Comparison of ENCODE assay signal across 15 cellular contexts in the genomic region with DNA sequence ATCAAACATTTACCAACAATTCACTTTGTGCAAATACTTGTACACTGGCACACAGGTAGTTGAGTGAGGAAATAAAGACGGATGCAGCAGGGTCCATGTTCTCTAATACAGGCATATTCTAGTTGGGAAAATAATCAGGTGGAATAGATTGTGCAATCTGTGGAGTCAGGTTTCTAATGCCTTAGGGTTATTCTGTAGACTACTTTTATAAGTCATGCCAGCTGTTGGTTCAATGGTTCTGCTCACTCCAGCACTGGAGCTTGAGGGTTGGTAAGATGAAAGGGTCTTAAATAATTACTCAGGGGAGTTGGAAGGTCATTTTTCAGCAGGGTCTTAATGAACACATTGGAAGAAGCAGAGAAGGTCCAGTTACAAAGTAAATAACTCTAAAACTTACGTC.
A peak's percentile ranks its signal among the peaks of the same experiment; 100 is the strongest.
DNase-seq lines count a peak whose midpoint lies in the region; ATAC-seq and TF ChIP-seq lines count a peak whose summit lies in the region.
"Had no signal": no experiment of that assay in that cellular context is flagged by ENCODE, and none has a peak within 500 bp of the region (broad histone marks: within the 10 kb centered on the region; RNA-seq: fewer than 3 reads in every experiment).

No MANE protein-coding gene starts in this region.

- no peak for TF ChIP-seq CTCF in kidney epithelial cell (IDR thresholded peaks at IDR 0.05; ENCODE audit: insufficient read depth, low read length, poor library complexity, severe bottlenecking)

- no peaks in the 10 kb centered on the region for H3K27me3 ChIP-seq in kidney epithelial cell (ENCODE audit: control insufficient read depth, insufficient read depth, low read length)

- no peaks in the 10 kb centered on the region for H3K36me3 ChIP-seq in kidney epithelial cell (ENCODE audit: control insufficient read depth, insufficient read depth, low read length)

- ATAC-seq in GM19328 (IDR thresholded peaks at IDR 0.05; ENCODE audit: unreplicated experiment) (no peak), HG03521 (IDR thresholded peaks at IDR 0.05; ENCODE audit: unreplicated experiment) (no peak)
- ATAC-seq: GM12878 had no signal

- H3K4me3 ChIP-seq in kidney epithelial cell (ENCODE audit: low read depth, low read length), result no peak overlapping the region
- H3K4me3 ChIP-seq: GM12878 had no signal

- DNase-seq in DMS 273 (lab: John Stamatoyannopoulos, UW; ENCODE audit: unreplicated experiment) (peak; percentile 23), DMS 273 treated with DMSO at 0.1 percent for 48 hours (lab: John Stamatoyannopoulos, UW) (no peak), NCI-H2107 (lab: John Stamatoyannopoulos, UW) (peak; percentile 7), NCI-H748 (lab: John Stamatoyannopoulos, UW; ENCODE audit: unreplicated experiment) (peak; percentile 27), kidney epithelial cell (ENCODE audit: low read depth) (peak; percentile 1), COR-L47 (lab: John Stamatoyannopoulos, UW) (no peak)
- DNase-seq: CD8-positive, alpha-beta memory T cell; HCEC 1CT; MM.1S; NCI-H187 treated with DMSO at 0.1 percent for 48 hours; NCI-H345; NK-92 treated with Interleukin-12 subunit alpha and Interleukin-12 subunit beta, amount 100 ng/mL, for 24 hours had no signal

Comparison
In these comparisons a context has a peak if more than half of its experiments do, and no peak if none do; other contexts are left out.
1. DNase-seq: peak in DMS 273 (single experiment), NCI-H2107 (single experiment), NCI-H748 (single experiment) and kidney epithelial cell (single experiment); none in DMS 273 treated with DMSO at 0.1 percent for 48 hours (single experiment) and COR-L47 (single experiment).